Comparison of ENCODE assay signal across 8 cellular contexts in the genomic region with DNA sequence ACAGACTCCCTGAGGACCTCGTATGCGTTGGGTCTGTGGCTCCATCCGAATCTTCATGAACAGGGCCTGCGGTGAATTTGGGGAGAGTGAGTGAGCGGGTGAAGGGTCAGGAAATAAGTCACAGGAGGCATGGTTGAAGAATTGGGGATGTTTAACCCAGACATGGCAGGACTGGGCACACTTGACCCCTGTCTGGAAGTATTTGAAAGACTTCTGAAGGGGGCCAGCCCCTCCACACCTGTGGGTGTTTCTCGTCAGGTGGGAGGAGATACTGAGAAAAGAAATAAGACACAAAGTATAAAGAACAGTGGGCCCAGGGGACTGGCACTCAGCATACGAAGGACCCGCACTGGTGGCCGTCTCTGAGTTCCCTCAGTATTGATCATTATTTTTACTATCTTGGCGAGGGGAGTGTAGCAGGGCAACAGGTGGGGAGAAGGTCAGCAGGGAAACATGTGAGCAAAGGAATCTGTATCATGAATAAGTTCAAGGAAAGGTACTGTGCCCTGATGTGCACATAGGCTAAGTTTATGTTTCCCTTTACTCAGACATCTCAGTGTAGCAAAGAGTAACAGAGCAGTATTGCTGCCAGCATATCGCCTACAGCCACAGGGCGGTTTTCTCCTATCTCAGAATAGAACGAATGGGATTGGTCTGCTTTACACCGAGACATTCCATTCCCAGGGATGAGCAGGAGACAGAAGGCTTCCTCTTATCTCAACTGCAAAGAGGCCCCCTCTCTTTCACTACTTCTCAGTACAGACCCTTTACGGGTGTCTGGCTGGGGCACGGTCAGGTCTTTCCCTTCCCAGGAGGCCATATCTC. TPM values are rescaled to one million over a fixed set of nuclear protein-coding genes. Genes with fewer than 3 reads are reported as not detected.
DNase-seq lines count a peak whose midpoint lies in the region; ATAC-seq and TF ChIP-seq lines count a peak whose summit lies in the region.

No MANE protein-coding gene starts in this region.

- no peak for DNase-seq in AG04449 (ENCODE audit: low read depth, low spot score)
- no peak for DNase-seq in HL-60 (ENCODE audit: low read depth in 1 of 2, low spot score in 1 of 2)
- DNase-seq in brain microvascular endothelial cell, result peak; percentile 55
- peak in 2 of 3 donors; percentile 25 to 35 for DNase-seq in mucosa of descending colon
- no peak for DNase-seq in AML-193 (lab: John Stamatoyannopoulos, UW)
- DNase-seq in HEK293T (ENCODE audit: extremely low spot score), result no peak
- no peak for DNase-seq in ecto neural progenitor cell (ENCODE audit: low spot score)
- no peak for DNase-seq in DMS153 treated with DMSO at 0.1 percent for 48 hours (lab: John Stamatoyannopoulos, UW; ENCODE audit: unreplicated experiment)

- H3K36me3 ChIP-seq in brain microvascular endothelial cell (replicated peaks), result no peaks in the 10 kb centered on the region
- H3K36me3 ChIP-seq in mucosa of descending colon (ENCODE audit: low read depth), result no peaks in the 10 kb centered on the region

- no peaks in the 10 kb centered on the region for H3K27me3 ChIP-seq in HL-60 (ENCODE audit: insufficient read depth, poor library complexity, severe bottlenecking)
- H3K27me3 ChIP-seq in brain microvascular endothelial cell (replicated peaks), result no peaks in the 10 kb centered on the region

- no peak for ATAC-seq in mucosa of descending colon

- H3K4me3 ChIP-seq in AG04449 (ENCODE audit: low read depth, low read length), result peak overlapping the region; percentile 74
- H3K4me3 ChIP-seq in HL-60 (replicated peaks; ENCODE audit: insufficient read depth, low read length), result peak overlapping the region; percentile 63
- peak overlapping the region; percentile 61 for H3K4me3 ChIP-seq in brain microvascular endothelial cell (ENCODE audit: low read depth, low read length)
- peak overlapping the region; percentile 63 for H3K4me3 ChIP-seq in mucosa of descending colon

- H3K27ac ChIP-seq in HL-60 (replicated peaks), result peak overlapping the region; percentile 89
- peak overlapping the region; percentile 70 for H3K27ac ChIP-seq in brain microvascular endothelial cell

- in situ Hi-C loops in brain microvascular endothelial cell (cut with HindIII; ENCODE audit: low pct_ligation_motif_present, low sequenced_read_pairs), result no loop called here

- CTCF ChIA-PET in AG04449 (lab: Yijun Ruan, JAX) (interaction anchor here (0.9 to 3.8 kb wide), 3 partner anchors 13 to 237 kb away, joined by 3 to 20 read pairs (median 3); partner anchors contain the start of gene PFKFB3), HEK293T (lab: Yijun Ruan, JAX) (interaction anchor here (0.8 kb wide), 1 partner anchor 12 kb away, joined by 4 read pairs; no protein-coding TSS in a partner anchor)

- no peaks in the 10 kb centered on the region for H3K9me3 ChIP-seq in mucosa of descending colon

- TF ChIP-seq CTCF in AG04449 (IDR thresholded peaks at IDR 0.05; ENCODE audit: insufficient read depth, low read length, missing control alignments) (no peak), HL-60 (IDR thresholded peaks at IDR 0.05; ENCODE audit: insufficient read depth, low read length) (no peak), brain microvascular endothelial cell (IDR thresholded peaks at IDR 0.05; ENCODE audit: low read depth, low read length, missing control alignments) (no peak), mucosa of descending colon (IDR thresholded peaks at IDR 0.05) (no peak)

- intact Hi-C loops in mucosa of descending colon (cut with DNase I, micrococcal nuclease), result no loop called here

- POLR2A ChIA-PET in AG04449 (lab: Yijun Ruan, JAX), result interaction anchor here (1.0 to 1.2 kb wide), 2 partner anchors 20 to 38 kb away, joined by 7 to 8 read pairs; partner anchors contain the start of gene PFKFB3
- POLR2A ChIA-PET in HEK293T (lab: Yijun Ruan, JAX), result interaction anchor here (1.0 to 1.3 kb wide), 4 partner anchors 10 to 38 kb away, joined by 3 to 11 read pairs (median 8); partner anchors contain the start of gene PFKFB3

- peaks cover 10% of the 10 kb centered on the region for H3K4me1 ChIP-seq in mucosa of descending colon (ENCODE audit: low read depth)

TF ChIP-seq in HEK293T, 16 proteins besides CTCF, POLR2A, EP300 and RAD21:
- TF ChIP-seq CTBP1 (IDR thresholded peaks at IDR 0.05; ENCODE audit: borderline replicate concordance), result no peak
- no peak for TF ChIP-seq BHLHE40 (IDR thresholded peaks at IDR 0.05; ENCODE audit: borderline replicate concordance)
- TF ChIP-seq FOXK2 (IDR thresholded peaks at IDR 0.05), result no peak
- no peak for TF ChIP-seq FOXA1 (IDR thresholded peaks at IDR 0.05)
- no peak for TF ChIP-seq SP1 (IDR thresholded peaks at IDR 0.05)
- TF ChIP-seq ARNT (IDR thresholded peaks at IDR 0.05), result no peak
- no peak for TF ChIP-seq NFRKB (IDR thresholded peaks at IDR 0.05)
- TF ChIP-seq, protein P1, sequence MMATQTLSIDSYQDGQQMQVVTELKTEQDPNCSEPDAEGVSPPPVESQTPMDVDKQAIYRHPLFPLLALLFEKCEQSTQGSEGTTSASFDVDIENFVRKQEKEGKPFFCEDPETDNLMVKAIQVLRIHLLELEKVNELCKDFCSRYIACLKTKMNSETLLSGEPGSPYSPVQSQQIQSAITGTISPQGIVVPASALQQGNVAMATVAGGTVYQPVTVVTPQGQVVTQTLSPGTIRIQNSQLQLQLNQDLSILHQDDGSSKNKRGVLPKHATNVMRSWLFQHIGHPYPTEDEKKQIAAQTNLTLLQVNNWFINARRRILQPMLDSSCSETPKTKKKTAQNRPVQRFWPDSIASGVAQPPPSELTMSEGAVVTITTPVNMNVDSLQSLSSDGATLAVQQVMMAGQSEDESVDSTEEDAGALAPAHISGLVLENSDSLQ (IDR thresholded peaks at IDR 0.05), result no peak
- TF ChIP-seq SUZ12 (IDR thresholded peaks at IDR 0.05), result no peak
- no peak for TF ChIP-seq FOXM1 (IDR thresholded peaks at IDR 0.05; ENCODE audit: borderline replicate concordance)
- no peak for TF ChIP-seq L3MBTL2 (conservative IDR thresholded peaks at IDR 0.05)
- no peak for TF ChIP-seq ELF4 (IDR thresholded peaks at IDR 0.05)

RNA-seq across cellular contexts. Expression of gene PFKFB3, which starts 38.2 kb away (rescaled TPM):
- total RNA-seq in mucosa of descending colon, result 10 to 100 TPM; 19.3 to 39.0 (median 21.7) TPM

Comparison
In these comparisons a context has a peak if more than half of its experiments do, and no peak if none do; other contexts are left out.
1. DNase-seq: peak in brain microvascular endothelial cell (single experiment) and mucosa of descending colon (2 of 3); none in AG04449 (single experiment), HL-60 (0 of 2), AML-193 (0 of 2), HEK293T (single experiment), ecto neural progenitor cell (single experiment) and DMS153 treated with DMSO at 0.1 percent for 48 hours (single experiment).
2. Peak in every context shown above with its lines, with median percentiles within 50 percentile points of each other: H3K4me3 ChIP-seq.